ENCODE assay signal across 1 cellular context in the genomic region with DNA sequence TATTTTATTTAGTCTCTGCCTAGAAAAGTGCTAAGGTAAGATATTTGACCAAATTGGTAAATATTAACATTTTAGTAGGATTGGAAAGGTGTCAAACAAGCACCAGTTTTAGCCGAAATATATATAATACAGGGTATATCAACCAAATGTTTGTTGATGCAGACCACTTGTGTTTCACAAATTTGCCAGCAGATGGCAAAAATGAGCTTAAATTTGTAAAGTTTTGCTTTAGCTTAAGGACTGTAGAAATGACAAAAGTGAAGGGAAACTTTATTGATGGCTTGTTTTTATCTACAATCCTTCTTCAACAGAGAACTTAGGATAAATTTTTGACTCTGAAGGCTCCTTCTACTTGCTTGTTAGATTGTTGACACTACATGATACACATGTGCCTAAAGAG.
TF ChIP-seq lines count a peak whose summit lies in the region.

No MANE protein-coding gene starts in this region.

TF ChIP-seq in HCT116, 20 proteins besides CTCF, POLR2A, EP300 and RAD21:
- no peak for TF ChIP-seq JUND (IDR thresholded peaks at IDR 0.05)
TF ChIP-seq in HCT116: peak in this region for 0.
